Comparison of ENCODE assay signal across 35 cellular contexts in genomic region chrX:141641138-141641537, GRCh38. TPM values are rescaled to one million over a fixed set of nuclear protein-coding genes. Genes with fewer than 3 reads are reported as not detected.
"Had no signal": no experiment of that assay in that cellular context is flagged by ENCODE, and none has a peak within 500 bp of the region (broad histone marks: within the 10 kb centered on the region; RNA-seq: fewer than 3 reads in every experiment).

No MANE protein-coding gene starts in this region.

- H3K9me3 ChIP-seq: body of pancreas, colonic mucosa, esophagus squamous epithelium, gastroesophageal sphincter, heart right ventricle had no signal

- FAIRE-seq: endometrium had no signal

- H3K4me1 ChIP-seq: body of pancreas, colonic mucosa, esophagus squamous epithelium, gastroesophageal sphincter, heart right ventricle had no signal

- ATAC-seq: activated CD4-positive, CD25-positive, alpha-beta regulatory T cell treated with anti-CD3 and anti-CD28 coated beads, Interleukin-2, amount 50 U/mL, for 24 hours; activated CD8-positive, alpha-beta T cell treated with anti-CD3 and anti-CD28 coated beads for 36 hours; activated T-cell treated with anti-CD3 and anti-CD28 coated beads, Interleukin-2, amount 50 U/mL, for 4 hours; activated T-helper 17 cell treated with anti-CD3 and anti-CD28 coated beads, Interleukin-2, amount 50 U/mL, for 72 hours; body of pancreas; gastroesophageal sphincter; heart right ventricle had no signal

- H3K27ac ChIP-seq: body of pancreas, colonic mucosa, epithelial cell of prostate, esophagus squamous epithelium, gastroesophageal sphincter, heart right ventricle, WERI-Rb-1 had no signal

- H3K36me3 ChIP-seq: colonic mucosa, esophagus squamous epithelium, gastroesophageal sphincter, heart right ventricle, WERI-Rb-1 had no signal

- H3K27me3 ChIP-seq: body of pancreas, colonic mucosa, esophagus squamous epithelium, gastroesophageal sphincter, heart right ventricle had no signal

- H3K4me3 ChIP-seq: body of pancreas, colonic mucosa, esophagus squamous epithelium, gastroesophageal sphincter, heart right ventricle had no signal

- DNase-seq: activated B cell treated with CpG ODN at 0.5 μM for 24 hours; activated CD4-positive, alpha-beta T cell treated with anti-CD3 and anti-CD28 coated beads for 48 hours; activated CD4-positive, alpha-beta T cell treated with anti-CD3 and anti-CD28 coated beads, Interleukin-2, amount 50 U/mL, for 1 hour; activated CD4-positive, alpha-beta T cell treated with anti-CD3 and anti-CD28 coated beads, Interleukin-2, amount 50 U/mL, for 48 hours; activated CD8-positive, alpha-beta memory T cell treated with anti-CD3 and anti-CD28 coated beads for 24 hours; activated CD8-positive, alpha-beta T cell treated with anti-CD3 and anti-CD28 coated beads for 36 hours; activated effector memory CD4-positive, alpha-beta T cell treated with Interleukin-2 at 50 U/mL for 16 hours; activated gamma-delta T cell treated with Interleukin-2 at 50 U/mL for 16 hours; activated naive CD4-positive, alpha-beta T cell treated with anti-CD3 and anti-CD28 coated beads, Interleukin-2, amount 50 U/mL, for 16 hours; activated naive CD4-positive, alpha-beta T cell treated with Interleukin-2 at 50 U/mL for 16 hours; activated T-cell treated with anti-CD3 and anti-CD28 coated beads, Interleukin-2, amount 50 U/mL, for 4 hours; amniotic stem cell; anterior cingulate cortex; body of pancreas; caudate nucleus; colonic mucosa; effector CD8-positive, alpha-beta T cell; esophagus squamous epithelium; foreskin melanocyte; heart right ventricle; hippocampal formation; T-helper 2 cell; WERI-Rb-1 had no signal

RNA-seq across cellular contexts. Expression of gene SPANXA2, which starts 51.6 kb away (rescaled TPM):
- total RNA-seq: activated B cell treated with CpG ODN at 0.5 μM for 24 hours; activated CD8-positive, alpha-beta T cell treated with anti-CD3 and anti-CD28 coated beads for 36 hours; activated T-cell treated with anti-CD3 and anti-CD28 coated beads, Interleukin-2, amount 50 U/mL, for 4 hours; activated T-helper 17 cell treated with anti-CD3 and anti-CD28 coated beads, Interleukin-2, amount 50 U/mL, for 72 hours; body of pancreas; colonic mucosa; dermis microvascular lymphatic vessel endothelial cell; esophagus squamous epithelium; fibroblast of lung; fibroblast of villous mesenchyme; gastroesophageal sphincter; glomerular endothelial cell; heart right ventricle; T-helper 1 cell treated with Interleukin-12 subunit alpha and Interleukin-12 subunit beta and Interleukin-4 antibody, amounts not matched to agents 30 ng/mL and 1 ng/mL, for 36 hours had no signal
- polyA plus RNA-seq: adipose tissue, esophagus, fibroblast of lung, heart right ventricle had no signal

RNA-seq across cellular contexts. Expression of gene SPANXA1, which starts 56.6 kb away (rescaled TPM):
- total RNA-seq: activated B cell treated with CpG ODN at 0.5 μM for 24 hours; activated CD8-positive, alpha-beta T cell treated with anti-CD3 and anti-CD28 coated beads for 36 hours; activated T-cell treated with anti-CD3 and anti-CD28 coated beads, Interleukin-2, amount 50 U/mL, for 4 hours; activated T-helper 17 cell treated with anti-CD3 and anti-CD28 coated beads, Interleukin-2, amount 50 U/mL, for 72 hours; body of pancreas; colonic mucosa; dermis microvascular lymphatic vessel endothelial cell; esophagus squamous epithelium; fibroblast of lung; fibroblast of villous mesenchyme; gastroesophageal sphincter; glomerular endothelial cell; heart right ventricle; T-helper 1 cell treated with Interleukin-12 subunit alpha and Interleukin-12 subunit beta and Interleukin-4 antibody, amounts not matched to agents 30 ng/mL and 1 ng/mL, for 36 hours had no signal
- polyA plus RNA-seq: adipose tissue, esophagus, fibroblast of lung, heart right ventricle had no signal

RNA-seq across cellular contexts. Expression of gene SPANXD, which starts 57.4 kb away (rescaled TPM):
- total RNA-seq: activated B cell treated with CpG ODN at 0.5 μM for 24 hours; activated CD8-positive, alpha-beta T cell treated with anti-CD3 and anti-CD28 coated beads for 36 hours; activated T-cell treated with anti-CD3 and anti-CD28 coated beads, Interleukin-2, amount 50 U/mL, for 4 hours; activated T-helper 17 cell treated with anti-CD3 and anti-CD28 coated beads, Interleukin-2, amount 50 U/mL, for 72 hours; body of pancreas; colonic mucosa; dermis microvascular lymphatic vessel endothelial cell; esophagus squamous epithelium; fibroblast of lung; gastroesophageal sphincter; glomerular endothelial cell; heart right ventricle; T-helper 1 cell treated with Interleukin-12 subunit alpha and Interleukin-12 subunit beta and Interleukin-4 antibody, amounts not matched to agents 30 ng/mL and 1 ng/mL, for 36 hours had no signal
- polyA plus RNA-seq: adipose tissue, esophagus, fibroblast of lung, heart right ventricle had no signal
